ENCODE assay signal across 18 cellular contexts in genomic region chr4:6937748-6938147, GRCh38. TPM values are rescaled to one million over a fixed set of nuclear protein-coding genes. Genes with fewer than 3 reads are reported as not detected.
A peak's percentile ranks its signal among the peaks of the same experiment; 100 is the strongest.
DNase-seq lines count a peak whose midpoint lies in the region; ATAC-seq and TF ChIP-seq lines count a peak whose summit lies in the region.
"Had no signal": no experiment of that assay in that cellular context is flagged by ENCODE, and none has a peak within 500 bp of the region (broad histone marks: within the 10 kb centered on the region; RNA-seq: fewer than 3 reads in every experiment).

No MANE protein-coding gene starts in this region.

- peak overlapping the region; percentile 27 for H2AFZ ChIP-seq in trophoblast cell (ENCODE audit: insufficient read depth, low read length, poor library complexity)
- H2AFZ ChIP-seq: PC-9 had no signal

- H3K36me3 ChIP-seq in A673 (ENCODE audit: insufficient read depth, low read length, poor library complexity, severe bottlenecking) = no peaks in the 10 kb centered on the region
- H3K36me3 ChIP-seq in CD8-positive, alpha-beta memory T cell (ENCODE audit: insufficient read depth, low read length) = no peaks in the 10 kb centered on the region
- no peaks in the 10 kb centered on the region for H3K36me3 ChIP-seq in trophoblast cell (ENCODE audit: control insufficient read depth in 1 of 2, insufficient read depth in 2 of 2, low read length in 2 of 2)
- H3K36me3 ChIP-seq in uterus = no peaks in the 10 kb centered on the region
- H3K36me3 ChIP-seq: lower lobe of right lung had no signal

- peak overlapping the region in 1 of 7 donors; percentile 57 for H3K4me3 Mint-ChIP-seq in CD8-positive, alpha-beta memory T cell
- H3K4me3 Mint-ChIP-seq in effector memory CD8-positive, alpha-beta T cell = peak overlapping the region; percentile 15 to 23

- peak overlapping the region; percentile 55 for H3K4me2 ChIP-seq in trophoblast cell (ENCODE audit: low read length)
- H3K4me2 ChIP-seq: PC-9, SK-N-SH had no signal

- no peak overlapping the region for H4K12ac ChIP-seq in trophoblast cell (ENCODE audit: low read depth, low read length)

- H3K9ac ChIP-seq in trophoblast cell (ENCODE audit: low read length) = no peak overlapping the region
- H3K9ac ChIP-seq: SK-N-SH had no signal

- peak overlapping the region; percentile 70 for H2BK120ac ChIP-seq in trophoblast cell (ENCODE audit: insufficient read depth, low read length, poor library complexity)

- TF ChIP-seq CTCF in A673 (conservative IDR thresholded peaks at IDR 0.05; ENCODE audit: low read depth, low read length) = no peak
- no peak for TF ChIP-seq CTCF in uterus (IDR thresholded peaks at IDR 0.05)

- BruUV-seq in A673 (replicated peaks; lab: Mats Ljungman, UMichigan) = no TSS peak

- peak overlapping the region; percentile 4 for H2BK5ac ChIP-seq in trophoblast cell (ENCODE audit: low read depth, low read length, poor library complexity)

- peaks cover 64 to 85% (median 72%) of the 10 kb centered on the region in 3 donors for H3K4me1 Mint-ChIP-seq in CD8-positive, alpha-beta memory T cell
- peaks cover 68 to 69% of the 10 kb centered on the region in 2 donors for H3K4me1 Mint-ChIP-seq in effector memory CD8-positive, alpha-beta T cell (ENCODE audit: low read depth in 2 of 2)

- H3K4me1 ChIP-seq in A673 (ENCODE audit: insufficient read depth, low read length, poor library complexity, severe bottlenecking) = peaks cover 11% of the 10 kb centered on the region
- H3K4me1 ChIP-seq in CD8-positive, alpha-beta memory T cell (ENCODE audit: insufficient read depth, low read length) = peaks cover 41% of the 10 kb centered on the region
- H3K4me1 ChIP-seq in trophoblast cell (ENCODE audit: control insufficient read depth in 1 of 2, insufficient read depth in 2 of 2, low read length in 2 of 2) = peaks cover 45 to 46% of the 10 kb centered on the region in 2 experiments
- peaks cover 0 to 8% of the 10 kb centered on the region in 2 donors for H3K4me1 ChIP-seq in uterus
- H3K4me1 ChIP-seq: testis had no signal

- intact Hi-C loops in A673 (cut with micrococcal nuclease; ENCODE audit: unreplicated experiment) (no loop called here), uterus (cut with DNase I; ENCODE audit: low total_unique reads) (loop anchor here (10.0 kb wide), 1 partner anchor 387 kb away; no protein-coding TSS in a partner anchor)

- H3K79me2 ChIP-seq in trophoblast cell (ENCODE audit: control insufficient read depth, insufficient read depth, low read length, poor library complexity) = peaks cover 2% of the 10 kb centered on the region

- peak overlapping the region in 7 of 8 donors; percentile 23 to 91 (median 50) for H3K27ac Mint-ChIP-seq in CD8-positive, alpha-beta memory T cell
- H3K27ac Mint-ChIP-seq in effector memory CD8-positive, alpha-beta T cell = peak overlapping the region; percentile 85 to 98

- POLR2A ChIA-PET in A673 (lab: Charles Lee; ENCODE audit: low non-redundant PET) = no interaction called here
- POLR2A ChIA-PET in CD8-positive, alpha-beta memory T cell (lab: Charles Lee) = interaction anchor here (0.7 kb wide), 1 partner anchor 21 kb away, joined by 3 read pairs; no protein-coding TSS in a partner anchor

- peak overlapping the region; percentile 31 for H4K8ac ChIP-seq in trophoblast cell (ENCODE audit: low read depth, low read length)

- peak overlapping the region; percentile 53 for H2AK5ac ChIP-seq in trophoblast cell (ENCODE audit: low read length)

- H3K4me3 ChIP-seq in A673 (ENCODE audit: low read depth, low read length, poor library complexity, severe bottlenecking) (no peak overlapping the region), trophoblast cell (ENCODE audit: low read depth, low read length) (no peak overlapping the region), uterus (no peak overlapping the region)
- no peak overlapping the region for H3K4me3 ChIP-seq in CD8-positive, alpha-beta memory T cell (ENCODE audit: low read length)
- H3K4me3 ChIP-seq: lower lobe of right lung, PC-9, testis had no signal

- TF ChIP-seq POLR2A in uterus (IDR thresholded peaks at IDR 0.05) = no peak

- peaks cover 21% of the 10 kb centered on the region for H3K79me1 ChIP-seq in trophoblast cell (ENCODE audit: low read length)

- no peak for ATAC-seq in effector memory CD8-positive, alpha-beta T cell (replicated peaks)
- ATAC-seq in GM18502 (IDR thresholded peaks at IDR 0.05; ENCODE audit: poor library complexity, unreplicated experiment) = no peak
- ATAC-seq: HCT116 had no signal

- H3K9me3 Mint-ChIP-seq in CD8-positive, alpha-beta memory T cell = no peaks in the 10 kb centered on the region
- H3K9me3 Mint-ChIP-seq in effector memory CD8-positive, alpha-beta T cell = no peaks in the 10 kb centered on the region

- peak overlapping the region; percentile 30 for H2BK12ac ChIP-seq in trophoblast cell (ENCODE audit: low read length)

- no CpG with 5 or more reads among the region's 17 CpGs for whole genome bisulfite sequencing in trophoblast cell (ENCODE audit: extremely low coverage, insufficient coverage, insufficient read length)

- H4K91ac ChIP-seq in trophoblast cell (ENCODE audit: low read depth, low read length) = peak overlapping the region; percentile 64

- H3K4ac ChIP-seq in trophoblast cell (ENCODE audit: low read depth, low read length) = peak overlapping the region; percentile 47

- H3K36me3 Mint-ChIP-seq in CD8-positive, alpha-beta memory T cell = peaks cover 9 to 24% (median 12%) of the 10 kb centered on the region in 3 donors
- H3K36me3 Mint-ChIP-seq in effector memory CD8-positive, alpha-beta T cell (ENCODE audit: insufficient read depth) = peaks cover 9% of the 10 kb centered on the region

- H3K27me3 ChIP-seq in A673 (replicated peaks; ENCODE audit: insufficient read depth, low read depth, low read length, poor library complexity) = no peaks in the 10 kb centered on the region
- no peaks in the 10 kb centered on the region for H3K27me3 ChIP-seq in CD8-positive, alpha-beta memory T cell (ENCODE audit: insufficient read depth, low read length, poor library complexity, severe bottlenecking)
- H3K27me3 ChIP-seq in trophoblast cell (ENCODE audit: insufficient read depth, low read length) = no peaks in the 10 kb centered on the region
- no peaks in the 10 kb centered on the region for H3K27me3 ChIP-seq in uterus
- H3K27me3 ChIP-seq: testis had no signal

- no peak for DNase-seq in A673 (ENCODE audit: low spot score)
- DNase-seq in CD8-positive, alpha-beta memory T cell = no peak
- no peak for DNase-seq in effector memory CD8-positive, alpha-beta T cell
- DNase-seq in trophoblast cell = peak; percentile 64 to 69
- no peak for DNase-seq in NCI-H2171 treated with DMSO at 0.1 percent for 48 hours (lab: John Stamatoyannopoulos, UW)
- no peak for DNase-seq in uterus
- DNase-seq in inferior parietal cortex (ENCODE audit: extremely low spot score) = no peak
- DNase-seq: activated naive CD4-positive, alpha-beta T cell treated with anti-CD3 and anti-CD28 coated beads, Interleukin-2, amount 50 U/mL, for 16 hours; DMS79 treated with DMSO at 0.1 percent for 48 hours; effector memory CD4-positive, alpha-beta T cell; NCI-H2029; NCI-H524 treated with DMSO at 0.1 percent for 48 hours; PC-9; SK-N-SH had no signal

- peak overlapping the region; percentile 40 for H3K18ac ChIP-seq in trophoblast cell (ENCODE audit: low read length)

- H3K9me3 ChIP-seq in A673 (ENCODE audit: low read depth, low read length, poor library complexity, severe bottlenecking) (no peaks in the 10 kb centered on the region), trophoblast cell (ENCODE audit: insufficient read depth, low read depth, low read length) (peaks cover 4% of the 10 kb centered on the region), uterus (no peaks in the 10 kb centered on the region)
- no peaks in the 10 kb centered on the region for H3K9me3 ChIP-seq in CD8-positive, alpha-beta memory T cell (ENCODE audit: low read length)
- H3K9me3 ChIP-seq: lower lobe of right lung, SK-N-SH, testis had no signal

- H3K14ac ChIP-seq in trophoblast cell (ENCODE audit: low read length) = peak overlapping the region; percentile 59

- no peaks in the 10 kb centered on the region for H3K27me3 Mint-ChIP-seq in CD8-positive, alpha-beta memory T cell
- no peaks in the 10 kb centered on the region for H3K27me3 Mint-ChIP-seq in effector memory CD8-positive, alpha-beta T cell

- H3K27ac ChIP-seq in A673 (ENCODE audit: low read depth, low read length, poor library complexity, severe bottlenecking) = peak overlapping the region; percentile 34
- no peak overlapping the region for H3K27ac ChIP-seq in CD8-positive, alpha-beta memory T cell (ENCODE audit: low read depth, low read length)
- H3K27ac ChIP-seq in trophoblast cell (ENCODE audit: low read depth, low read length) = no peak overlapping the region
- no peak overlapping the region for H3K27ac ChIP-seq in uterus
- H3K27ac ChIP-seq: PC-9, testis had no signal

- H3K23ac ChIP-seq in trophoblast cell (ENCODE audit: low read length) = peak overlapping the region; percentile 20

- CTCF ChIA-PET in A673 (lab: Charles Lee) = no interaction called here
- CTCF ChIA-PET in CD8-positive, alpha-beta memory T cell (lab: Charles Lee) = no interaction called here

RNA-seq across cellular contexts. Expression of gene TBC1D14, which starts 28.1 kb away (rescaled TPM):
- total RNA-seq in A673 (2021) (44.3 and 46.0 TPM in 2 replicates), uterus (10 to 100 TPM; 16.9 to 61.2 (median 28.1) TPM)
- 10 to 100 TPM; 38.0 to 43.7 TPM for total RNA-seq in CD8-positive, alpha-beta memory T cell
- polyA plus RNA-seq in CD8-positive, alpha-beta memory T cell = 48.5 TPM
- polyA plus RNA-seq in trophoblast cell (2013) = 21.7 and 21.9 TPM in 2 replicates

Comparison
In these comparisons a context has a peak if more than half of its experiments do, and no peak if none do; other contexts are left out.
1. DNase-seq: peak in trophoblast cell (2 of 2); none in A673 (single experiment), CD8-positive, alpha-beta memory T cell (0 of 5), effector memory CD8-positive, alpha-beta T cell (0 of 3), NCI-H2171 treated with DMSO at 0.1 percent for 48 hours (single experiment), uterus (0 of 2) and inferior parietal cortex (single experiment).